Comparison of ENCODE assay signal across 19 cellular contexts in genomic region chr6:168866534-168866933, GRCh38.
"Had no signal": no experiment of that assay in that cellular context is flagged by ENCODE, and none has a peak within 500 bp of the region (broad histone marks: within the 10 kb centered on the region; RNA-seq: fewer than 3 reads in every experiment).

No MANE protein-coding gene starts in this region.

- H3K9me3 ChIP-seq: adrenal gland, heart right ventricle, sigmoid colon had no signal

- H3K27ac ChIP-seq: adrenal gland, heart right ventricle, sigmoid colon had no signal

- H3K27me3 ChIP-seq: adrenal gland, sigmoid colon had no signal

- H3K27ac Mint-ChIP-seq: activated CD8-positive, alpha-beta T cell treated with anti-CD3 and anti-CD28 coated beads, Interleukin-2, amount 10 ng/mL, durations not matched to agents 7 days and 5 days; activated naive CD4-positive, alpha-beta T cell treated with anti-CD3 and anti-CD28 coated beads, Interleukin-2, amount 50 U/mL, for 24 hours; activated T-helper 1 cell treated with anti-CD3 and anti-CD28 coated beads, Interleukin-12 subunit alpha, Interleukin-12 subunit beta, Interleukin-2, Interleukin-4 antibody, amounts not matched to agents 30 ng/mL and 10 ng/mL and 1 ng/mL, durations not matched to agents 14 hours and 24 hours and 36 hours; effector memory CD8-positive, alpha-beta T cell had no signal

- H3K36me3 Mint-ChIP-seq: activated naive CD4-positive, alpha-beta T cell treated with anti-CD3 and anti-CD28 coated beads, Interleukin-2, amount 50 U/mL, for 24 hours; naive B cell had no signal

- H3K9me3 Mint-ChIP-seq: activated naive CD4-positive, alpha-beta T cell treated with anti-CD3 and anti-CD28 coated beads, Interleukin-2, amount 50 U/mL, for 24 hours; activated T-helper 1 cell treated with anti-CD3 and anti-CD28 coated beads, Interleukin-12 subunit alpha, Interleukin-12 subunit beta, Interleukin-2, Interleukin-4 antibody, amounts not matched to agents 30 ng/mL and 10 ng/mL and 1 ng/mL, durations not matched to agents 14 hours and 24 hours and 36 hours; central memory CD8-positive, alpha-beta T cell; effector memory CD8-positive, alpha-beta T cell; naive B cell; neural crest cell had no signal

- H3K4me2 ChIP-seq: smooth muscle cell had no signal

- H3K4me3 ChIP-seq: adrenal gland, heart right ventricle, sigmoid colon, smooth muscle cell had no signal

- DNase-seq: activated CD4-positive, alpha-beta T cell treated with anti-CD3 and anti-CD28 coated beads, Interleukin-2, amount 50 U/mL, for 1 hour; activated CD4-positive, CD25-positive, alpha-beta regulatory T cell treated with anti-CD3 and anti-CD28 coated beads, Interleukin-2, amount 50 U/mL, for 72 hours; activated CD8-positive, alpha-beta T cell treated with anti-CD3 and anti-CD28 coated beads, Interleukin-2, amount 10 ng/mL, durations not matched to agents 7 days and 5 days; activated gamma-delta T cell treated with Interleukin-2 at 50 U/mL for 16 hours; adrenal gland; effector memory CD8-positive, alpha-beta T cell; heart right ventricle; islet precursor cell; left colon; mesendoderm; naive B cell; sigmoid colon; stimulated activated CD4-positive, alpha-beta T cell treated with anti-CD3 and anti-CD28 coated beads, Interleukin-15, amount 100 ng/mL, for 24 hours; stimulated activated naive CD4-positive, alpha-beta T cell had no signal

- ATAC-seq: activated CD8-positive, alpha-beta T cell treated with anti-CD3 and anti-CD28 coated beads, Interleukin-2, amount 10 ng/mL, durations not matched to agents 7 days and 5 days; effector memory CD8-positive, alpha-beta T cell; left colon had no signal

- H3K4me1 ChIP-seq: adrenal gland, heart right ventricle, sigmoid colon had no signal

- H3K4me3 Mint-ChIP-seq: activated CD8-positive, alpha-beta T cell treated with anti-CD3 and anti-CD28 coated beads, Interleukin-2, amount 10 ng/mL, durations not matched to agents 7 days and 5 days; activated naive CD4-positive, alpha-beta T cell treated with anti-CD3 and anti-CD28 coated beads, Interleukin-2, amount 50 U/mL, for 24 hours; activated T-helper 1 cell treated with anti-CD3 and anti-CD28 coated beads, Interleukin-12 subunit alpha, Interleukin-12 subunit beta, Interleukin-2, Interleukin-4 antibody, amounts not matched to agents 30 ng/mL and 10 ng/mL and 1 ng/mL, durations not matched to agents 14 hours and 24 hours and 36 hours; central memory CD8-positive, alpha-beta T cell; effector memory CD8-positive, alpha-beta T cell; naive B cell; neural crest cell had no signal

- H3K4me1 Mint-ChIP-seq: activated naive CD4-positive, alpha-beta T cell treated with anti-CD3 and anti-CD28 coated beads, Interleukin-2, amount 50 U/mL, for 24 hours; central memory CD8-positive, alpha-beta T cell; naive B cell had no signal

- H3K36me3 ChIP-seq: adrenal gland, heart right ventricle, sigmoid colon had no signal
